8 cellular contexts compared by ENCODE assay signal in genomic region chr9:100028201-100028784, GRCh38.
DNase-seq lines count a peak whose midpoint lies in the region; ATAC-seq and TF ChIP-seq lines count a peak whose summit lies in the region.

No MANE protein-coding gene starts in this region.

- no peak overlapping the region for H3K4me3 Mint-ChIP-seq in activated CD4-positive, alpha-beta T cell treated with anti-CD3 and anti-CD28 coated beads for 36 hours

- ATAC-seq in GM18861 (IDR thresholded peaks at IDR 0.05; ENCODE audit: unreplicated experiment) (peak; percentile 71), HG03097 (IDR thresholded peaks at IDR 0.05; ENCODE audit: low FRiP score, unreplicated experiment) (peak; percentile 76)
- ATAC-seq in activated CD4-positive, alpha-beta T cell treated with anti-CD3 and anti-CD28 coated beads for 36 hours, result peak; percentile 93

- H3K9ac ChIP-seq in colonic mucosa (ENCODE audit: low read depth in 2 of 2, low read length in 2 of 2), result no peak overlapping the region
- no peak overlapping the region for H3K9ac ChIP-seq in liver (ENCODE audit: low read depth in 1 of 2, low read length in 2 of 2)

- H3K36me3 Mint-ChIP-seq in activated CD4-positive, alpha-beta T cell treated with anti-CD3 and anti-CD28 coated beads for 36 hours (ENCODE audit: low read depth), result peaks cover 24% of the 10 kb centered on the region

- H3K27ac Mint-ChIP-seq in activated CD4-positive, alpha-beta T cell treated with anti-CD3 and anti-CD28 coated beads for 36 hours, result no peak overlapping the region

- H3K27ac ChIP-seq in colonic mucosa, result no peak overlapping the region
- H3K27ac ChIP-seq in liver (ENCODE audit: low read depth in 1 of 2, low read length in 2 of 2), result no peak overlapping the region

- peak; percentile 93 for TF ChIP-seq CTCF in colonic mucosa (IDR thresholded peaks at IDR 0.05)
- TF ChIP-seq CTCF in liver (IDR thresholded peaks at IDR 0.05; ENCODE audit: low read depth, low read length, missing input control), result peak; percentile 90

- H3K4me3 ChIP-seq in colonic mucosa (no peak overlapping the region), liver (ENCODE audit: low read depth in 1 of 3, low read length in 3 of 3) (no peak overlapping the region)

- peaks cover 3% of the 10 kb centered on the region for H3K4me1 Mint-ChIP-seq in activated CD4-positive, alpha-beta T cell treated with anti-CD3 and anti-CD28 coated beads for 36 hours

- WGBS in liver, result 72% methylated on average over 2 of the region's 2 CpGs

- DNase-seq in AG20443 (ENCODE audit: low spot score) (peak; percentile 84), NCI-H2227 treated with DMSO at 0.1 percent for 48 hours (lab: John Stamatoyannopoulos, UW) (peak; percentile 3), colonic mucosa (peak; percentile 72)
- peak; percentile 82 for DNase-seq in activated CD4-positive, alpha-beta T cell treated with anti-CD3 and anti-CD28 coated beads for 36 hours
- peak; percentile 23 to 27 (median 26) for DNase-seq in stimulated activated CD4-positive, alpha-beta T cell treated with anti-CD3 and anti-CD28 coated beads, TNF-alpha, amount 100 ng/mL, for 4 hours (ENCODE audit: low read depth in 3 of 3)

- peak; percentile 98 to 99 for TF ChIP-seq RAD21 in liver (IDR thresholded peaks at IDR 0.05)

- no peaks in the 10 kb centered on the region for H3K9me3 Mint-ChIP-seq in activated CD4-positive, alpha-beta T cell treated with anti-CD3 and anti-CD28 coated beads for 36 hours (ENCODE audit: low read depth)

- H3K27me3 Mint-ChIP-seq in activated CD4-positive, alpha-beta T cell treated with anti-CD3 and anti-CD28 coated beads for 36 hours, result no peaks in the 10 kb centered on the region

- CTCF ChIA-PET in activated CD4-positive, alpha-beta T cell treated with anti-CD3 and anti-CD28 coated beads for 36 hours (lab: Charles Lee), result interaction anchor here (1.0 to 2.6 kb wide), 3 partner anchors 24 to 297 kb away, joined by 3 to 17 read pairs (median 3); no protein-coding TSS in a partner anchor

- H3K9me3 ChIP-seq in colonic mucosa (no peaks in the 10 kb centered on the region), liver (ENCODE audit: control insufficient read depth in 4 of 4, low read length in 3 of 4) (no peaks in the 10 kb centered on the region)

- H3K36me3 ChIP-seq in colonic mucosa (no peaks in the 10 kb centered on the region), liver (ENCODE audit: control insufficient read depth in 4 of 4, insufficient read depth in 3 of 4, low read depth in 1 of 4, low read length in 3 of 4) (peaks cover 0 to 3% (median 1%) of the 10 kb centered on the region in 4 donors)

- intact Hi-C loops in activated CD4-positive, alpha-beta T cell treated with anti-CD3 and anti-CD28 coated beads for 36 hours (cut with DNase I, micrococcal nuclease), result loop anchor here (1.0 to 5.0 kb wide), 6 partner anchors 188 to 567 kb away; no protein-coding TSS in a partner anchor
- intact Hi-C loops in colonic mucosa (cut with DNase I), result loop anchor here (5.0 to 10.0 kb wide), 2 partner anchors 189 to 287 kb away; no protein-coding TSS in a partner anchor

- no peaks in the 10 kb centered on the region for H3K27me3 ChIP-seq in colonic mucosa
- H3K27me3 ChIP-seq in liver (ENCODE audit: control insufficient read depth in 4 of 4, insufficient read depth in 4 of 4, low read length in 3 of 4), result no peaks in the 10 kb centered on the region

- H3K4me1 ChIP-seq in colonic mucosa, result no peaks in the 10 kb centered on the region
- peaks cover 0 to 3% (median 1%) of the 10 kb centered on the region in 4 donors for H3K4me1 ChIP-seq in liver (ENCODE audit: control insufficient read depth in 4 of 4, insufficient read depth in 4 of 4, low read length in 3 of 4)

- POLR2A ChIA-PET in activated CD4-positive, alpha-beta T cell treated with anti-CD3 and anti-CD28 coated beads for 36 hours (lab: Charles Lee), result no interaction called here

TF ChIP-seq in liver, 16 proteins besides CTCF, POLR2A, EP300 and RAD21:
- TF ChIP-seq TAF1 (conservative IDR thresholded peaks at IDR 0.05), result no peak
- TF ChIP-seq JUND (IDR thresholded peaks at IDR 0.05), result no peak
- no peak for TF ChIP-seq GABPA (IDR thresholded peaks at IDR 0.05 in 1 of 2, conservative IDR thresholded peaks at IDR 0.05 in 1 of 2)
- no peak for TF ChIP-seq REST (IDR thresholded peaks at IDR 0.05)
- no peak for TF ChIP-seq EGR1 (IDR thresholded peaks at IDR 0.05; ENCODE audit: low read depth in 2 of 2)
- TF ChIP-seq FOXA1 (IDR thresholded peaks at IDR 0.05), result no peak
- TF ChIP-seq YY1 (IDR thresholded peaks at IDR 0.05), result no peak
- TF ChIP-seq HNF4A (conservative IDR thresholded peaks at IDR 0.05), result no peak
- no peak for TF ChIP-seq HNF4G (IDR thresholded peaks at IDR 0.05)
- no peak for TF ChIP-seq RXRA (IDR thresholded peaks at IDR 0.05)
- TF ChIP-seq ZBTB33 (IDR thresholded peaks at IDR 0.05), result no peak
- no peak for TF ChIP-seq SP1 (IDR thresholded peaks at IDR 0.05)
- no peak for TF ChIP-seq MAX (IDR thresholded peaks at IDR 0.05)
- TF ChIP-seq NR2F2 (IDR thresholded peaks at IDR 0.05), result no peak
- TF ChIP-seq FOXA2 (IDR thresholded peaks at IDR 0.05), result no peak

Comparison
In these comparisons a context has a peak if more than half of its experiments do, and no peak if none do; other contexts are left out.
1. DNase-seq: peak in every context shown above with its lines; median percentile 84 in AG20443; 82 in activated CD4-positive, alpha-beta T cell treated with anti-CD3 and anti-CD28 coated beads for 36 hours; 72 in colonic mucosa; 26 in stimulated activated CD4-positive, alpha-beta T cell treated with anti-CD3 and anti-CD28 coated beads, TNF-alpha, amount 100 ng/mL, for 4 hours; 3 in NCI-H2227 treated with DMSO at 0.1 percent for 48 hours.